28 cellular contexts compared by ENCODE assay signal in the genomic region with DNA sequence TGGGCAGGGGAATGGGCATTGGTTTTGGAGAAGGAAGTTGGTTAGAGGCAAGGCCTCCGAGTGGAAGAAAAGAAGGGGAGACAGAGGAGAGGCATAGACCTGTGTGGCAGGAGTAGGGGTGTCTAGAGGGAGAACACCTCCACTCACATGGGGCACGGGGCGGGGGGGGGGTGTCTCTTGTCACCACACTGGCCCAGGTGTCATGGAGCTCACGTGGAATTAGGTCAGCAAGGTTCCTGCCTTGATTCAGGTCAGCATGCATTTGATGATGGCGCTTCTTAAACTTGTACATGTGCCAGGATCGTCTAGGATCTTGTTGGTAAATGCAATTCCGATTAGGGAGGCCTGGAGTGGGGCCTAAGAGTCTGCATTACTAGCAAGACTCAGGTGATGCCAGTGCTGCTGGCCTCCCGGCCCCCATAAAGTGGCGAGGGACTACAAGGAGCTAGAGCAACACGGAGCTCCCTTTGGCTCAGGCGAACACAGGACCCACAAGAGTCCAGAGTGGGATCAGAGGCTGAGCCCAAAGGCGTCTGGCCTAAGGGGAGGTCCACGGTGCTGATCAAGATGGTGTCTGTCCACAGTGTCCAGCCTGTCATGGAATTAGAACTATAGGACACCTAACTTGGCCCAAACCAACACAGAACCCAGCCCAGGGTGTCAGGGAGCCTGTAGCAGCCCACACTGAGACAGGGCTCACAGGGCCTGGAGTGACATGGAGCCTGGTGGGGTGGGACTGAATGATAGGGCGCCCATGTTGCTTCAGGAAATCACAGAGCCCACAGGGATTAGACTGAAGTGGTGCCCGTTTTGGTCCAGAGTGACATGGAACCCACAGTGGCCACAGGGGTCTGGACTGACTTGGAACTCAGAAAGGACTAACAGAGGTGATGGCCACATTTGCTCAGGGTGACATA. TPM values are rescaled to one million over a fixed set of nuclear protein-coding genes. Genes with fewer than 3 reads are reported as not detected.
DNase-seq lines count a peak whose midpoint lies in the region; ATAC-seq and TF ChIP-seq lines count a peak whose summit lies in the region.
"Had no signal": no experiment of that assay in that cellular context is flagged by ENCODE, and none has a peak within 500 bp of the region (broad histone marks: within the 10 kb centered on the region; RNA-seq: fewer than 3 reads in every experiment).

No MANE protein-coding gene starts in this region.

- H3K4me3 ChIP-seq in upper lobe of right lung = no peak overlapping the region
- H3K4me3 ChIP-seq: esophagus muscularis mucosa, gastroesophageal sphincter, psoas muscle, tibial nerve had no signal

- no peak for ATAC-seq in naive thymus-derived CD8-positive, alpha-beta T cell
- ATAC-seq in upper lobe of right lung = no peak
- ATAC-seq: gastroesophageal sphincter; naive thymus-derived CD4-positive, alpha-beta T cell; psoas muscle had no signal

- peak overlapping the region in 5 of 10 donors; percentile 43 to 66 (median 59) for H3K27ac Mint-ChIP-seq in naive thymus-derived CD8-positive, alpha-beta T cell
- H3K27ac Mint-ChIP-seq: B cell; memory B cell; naive thymus-derived CD4-positive, alpha-beta T cell had no signal

- peak overlapping the region; percentile 90 for H3K27ac ChIP-seq in caudate nucleus (ENCODE audit: low read depth, low read length)
- no peak overlapping the region for H3K27ac ChIP-seq in upper lobe of right lung
- H3K27ac ChIP-seq: 22Rv1, HL-60, psoas muscle, tibial nerve had no signal

- peak; percentile 25 for DNase-seq in activated CD4-positive, CD25-positive, alpha-beta regulatory T cell treated with anti-CD3 and anti-CD28 coated beads, Interleukin-2, amount 50 U/mL, for 72 hours
- no peak for DNase-seq in activated CD4-positive, CD25-positive, alpha-beta regulatory T cell (lab: John Stamatoyannopoulos, UW)
- peak in 2 of 61 donors; percentile 7 to 24 for DNase-seq in caudate nucleus (lab: John Stamatoyannopoulos, UW)
- DNase-seq in naive thymus-derived CD8-positive, alpha-beta T cell = no peak
- peak; percentile 48 for DNase-seq in upper lobe of right lung
- no peak for DNase-seq in 8988T
- DNase-seq in NCI-H446 treated with DMSO at 0.1 percent for 48 hours (lab: John Stamatoyannopoulos, UW) = no peak
- DNase-seq in activated naive CD4-positive, alpha-beta T cell treated with anti-CD3 and anti-CD28 coated beads, Interleukin-2, amount 50 U/mL, for 16 hours = no peak
- DNase-seq: activated CD4-positive, alpha-beta T cell treated with anti-CD3 and anti-CD28 coated beads for 48 hours; activated CD8-positive, alpha-beta memory T cell treated with anti-CD3 and anti-CD28 coated beads, Interleukin-2, amount 50 U/mL, for 4 hours; activated effector memory CD4-positive, alpha-beta T cell treated with Interleukin-2 at 50 U/mL for 16 hours; effector CD4-positive, alpha-beta T cell; IMR-90; kidney glomerular epithelial cell; naive thymus-derived CD4-positive, alpha-beta T cell; NCI-H1436; NCI-H2171; NCI-H69; stimulated activated CD4-positive, alpha-beta T cell treated with anti-CD3 and anti-CD28 coated beads, Interleukin-2, amount 100 ng/mL, for 24 hours; stimulated activated naive CD4-positive, alpha-beta T cell had no signal

- H3K36me3 Mint-ChIP-seq in naive thymus-derived CD8-positive, alpha-beta T cell = peaks cover 0 to 2% (median 0%) of the 10 kb centered on the region in 3 donors
- H3K36me3 Mint-ChIP-seq: memory B cell; naive thymus-derived CD4-positive, alpha-beta T cell had no signal

- H3K4me1 Mint-ChIP-seq in naive thymus-derived CD8-positive, alpha-beta T cell = peaks cover 13 to 28% (median 26%) of the 10 kb centered on the region in 4 donors

- no peaks in the 10 kb centered on the region for H3K9me3 ChIP-seq in upper lobe of right lung
- H3K9me3 ChIP-seq: esophagus muscularis mucosa, gastroesophageal sphincter, psoas muscle, tibial nerve had no signal

- peaks cover 10% of the 10 kb centered on the region for H3K4me1 ChIP-seq in upper lobe of right lung
- H3K4me1 ChIP-seq: gastroesophageal sphincter, psoas muscle had no signal

- POLR2A ChIA-PET in naive thymus-derived CD8-positive, alpha-beta T cell (lab: Charles Lee) = no interaction called here

- no peaks in the 10 kb centered on the region for H3K9me3 Mint-ChIP-seq in naive thymus-derived CD8-positive, alpha-beta T cell
- H3K9me3 Mint-ChIP-seq: memory B cell had no signal

- peak overlapping the region in 6 of 10 donors; percentile 38 to 63 (median 58) for H3K4me3 Mint-ChIP-seq in naive thymus-derived CD8-positive, alpha-beta T cell
- H3K4me3 Mint-ChIP-seq: B cell; memory B cell; naive thymus-derived CD4-positive, alpha-beta T cell had no signal

- H3K36me3 ChIP-seq in upper lobe of right lung = no peaks in the 10 kb centered on the region
- H3K36me3 ChIP-seq: esophagus muscularis mucosa, gastroesophageal sphincter, tibial nerve had no signal

- H3K27me3 Mint-ChIP-seq in naive thymus-derived CD8-positive, alpha-beta T cell = peaks cover 4 to 39% (median 19%) of the 10 kb centered on the region in 5 donors

- peaks cover 25% of the 10 kb centered on the region for H3K27me3 ChIP-seq in upper lobe of right lung

- intact Hi-C loops in upper lobe of right lung (cut with DNase I) = no loop called here

- no peak for TF ChIP-seq CTCF in upper lobe of right lung (IDR thresholded peaks at IDR 0.05)

RNA-seq across cellular contexts. Expression of gene EPOP, which starts 16.7 kb away (rescaled TPM):
- 1 to 10 TPM; 1.2 TPM for total RNA-seq in naive thymus-derived CD8-positive, alpha-beta T cell
- under 1 TPM in 2 of 3 donors, not detected in 1; 0.04 to 0.10 TPM for polyA plus RNA-seq in naive thymus-derived CD8-positive, alpha-beta T cell
- 2.1 TPM for total RNA-seq in upper lobe of right lung
- polyA plus RNA-seq: naive thymus-derived CD4-positive, alpha-beta T cell had no signal

RNA-seq across cellular contexts. Expression of gene MLLT6, which starts 47.0 kb away (rescaled TPM):
- total RNA-seq in naive thymus-derived CD8-positive, alpha-beta T cell = 100 to 1,000 TPM; 481 to 489 TPM
- polyA plus RNA-seq in naive thymus-derived CD8-positive, alpha-beta T cell = 10 to 100 TPM in 1 of 3 donors, 1 to 10 TPM in 2; 5.5 to 11.9 (median 8.3) TPM
- total RNA-seq in upper lobe of right lung = 133 TPM

RNA-seq across cellular contexts. Expression of gene SRCIN1, which starts 52.3 kb away (rescaled TPM):
- total RNA-seq in naive thymus-derived CD8-positive, alpha-beta T cell = under 1 TPM; 0.16 to 0.60 TPM
- not detected for polyA plus RNA-seq in naive thymus-derived CD8-positive, alpha-beta T cell
- 2.1 TPM for total RNA-seq in upper lobe of right lung
- total RNA-seq: IMR-90 had no signal
- polyA plus RNA-seq: IMR-90; naive thymus-derived CD4-positive, alpha-beta T cell had no signal

Comparison
In these comparisons a context has a peak if more than half of its experiments do, and no peak if none do; other contexts are left out.
1. DNase-seq: peak in activated CD4-positive, CD25-positive, alpha-beta regulatory T cell treated with anti-CD3 and anti-CD28 coated beads, Interleukin-2, amount 50 U/mL, for 72 hours (single experiment) and upper lobe of right lung (single experiment); none in activated CD4-positive, CD25-positive, alpha-beta regulatory T cell (0 of 4), naive thymus-derived CD8-positive, alpha-beta T cell (0 of 10), 8988T (single experiment), NCI-H446 treated with DMSO at 0.1 percent for 48 hours (single experiment) and activated naive CD4-positive, alpha-beta T cell treated with anti-CD3 and anti-CD28 coated beads, Interleukin-2, amount 50 U/mL, for 16 hours (single experiment).